19 cellular contexts compared by ENCODE assay signal in the genomic region with DNA sequence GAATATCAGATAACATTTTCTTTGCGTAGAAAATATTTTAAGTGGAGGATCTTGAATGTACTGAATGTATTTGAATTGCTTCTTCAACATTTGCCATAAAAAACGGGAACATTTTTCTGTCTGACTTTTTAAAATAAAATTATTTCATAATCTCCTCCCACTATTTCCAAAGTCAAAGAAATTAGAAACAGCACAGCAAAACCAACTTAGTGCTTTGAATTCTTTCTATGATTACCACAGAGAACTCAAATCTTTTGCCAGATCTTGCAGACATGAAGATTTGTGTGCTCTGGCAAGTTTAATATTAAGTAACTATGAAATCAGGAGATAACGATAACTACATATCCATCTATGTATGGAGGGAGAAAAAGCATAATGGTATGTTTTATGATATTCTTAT.
A peak's percentile ranks its signal among the peaks of the same experiment; 100 is the strongest.
DNase-seq lines count a peak whose midpoint lies in the region; ATAC-seq and TF ChIP-seq lines count a peak whose summit lies in the region.
"Had no signal": no experiment of that assay in that cellular context is flagged by ENCODE, and none has a peak within 500 bp of the region (broad histone marks: within the 10 kb centered on the region; RNA-seq: fewer than 3 reads in every experiment).

No MANE protein-coding gene starts in this region.

- DNase-seq in adipocyte (ENCODE audit: low read depth) (peak; percentile 87), dedifferentiated amniotic fluid mesenchymal stem cell (ENCODE audit: extremely low spot score) (peak; percentile 45), fibroblast of the aortic adventitia (ENCODE audit: low read depth) (peak; percentile 48), kidney glomerular epithelial cell (lab: John Stamatoyannopoulos, UW) (no peak), psoas muscle (no peak)
- DNase-seq: ACHN; C1 segment of cervical spinal cord; Caco-2; CD4-positive, alpha-beta memory T cell; DMS153; DND-41; GM23248; H7; HCEC 1CT had no signal

- H3K36me3 ChIP-seq in ACC112 (ENCODE audit: insufficient read depth, low read length) (no peaks in the 10 kb centered on the region), adipocyte (ENCODE audit: control insufficient read depth, insufficient read depth, low read length, severe bottlenecking) (no peaks in the 10 kb centered on the region), psoas muscle (ENCODE audit: insufficient read depth in 1 of 2, low read depth in 1 of 2) (no peaks in the 10 kb centered on the region)

- no peaks in the 10 kb centered on the region for H3K79me2 ChIP-seq in ACC112 (ENCODE audit: control insufficient read depth, insufficient read depth, low read length, unreplicated experiment)

- H3K9ac ChIP-seq in adipocyte (ENCODE audit: low read length): peak overlapping the region; percentile 75
- H3K9ac ChIP-seq: GM23248 had no signal

- H3K9me3 ChIP-seq in adipocyte (ENCODE audit: control insufficient read depth, low read length) (no peaks in the 10 kb centered on the region), psoas muscle (no peaks in the 10 kb centered on the region)
- H3K9me3 ChIP-seq: Caco-2 had no signal

- H3K27me3 ChIP-seq in ACC112 (ENCODE audit: insufficient read depth, low read length) (no peaks in the 10 kb centered on the region), adipocyte (replicated peaks; ENCODE audit: control insufficient read depth, insufficient read depth, low read length) (no peaks in the 10 kb centered on the region), psoas muscle (ENCODE audit: insufficient read depth in 3 of 3, low read length in 2 of 3) (no peaks in the 10 kb centered on the region)

- intact Hi-C loops in psoas muscle (cut with DNase I): no loop called here

- ATAC-seq in HG03442 (IDR thresholded peaks at IDR 0.05; ENCODE audit: unreplicated experiment) (no peak), HG03565 (IDR thresholded peaks at IDR 0.05; ENCODE audit: unreplicated experiment) (no peak), psoas muscle (no peak)
- ATAC-seq: GM12878 had no signal

- 59 to 66% (median 61%) methylated on average over 3 of the region's 3 CpGs for WGBS in psoas muscle, 3 donors

- H3K4me1 ChIP-seq in ACC112 (ENCODE audit: control insufficient read depth, insufficient read depth, low read length, unreplicated experiment) (no peaks in the 10 kb centered on the region), adipocyte (ENCODE audit: control insufficient read depth, insufficient read depth, low read length) (peaks cover 18% of the 10 kb centered on the region), psoas muscle (no peaks in the 10 kb centered on the region)
- H3K4me1 ChIP-seq: Caco-2 had no signal

- no peak overlapping the region for H3K27ac ChIP-seq in ACC112 (ENCODE audit: low read depth, low read length)
- no peak overlapping the region for H3K27ac ChIP-seq in psoas muscle
- H3K27ac ChIP-seq: 22Rv1, GM23248 had no signal

- TF ChIP-seq CTCF in fibroblast of the aortic adventitia (IDR thresholded peaks at IDR 0.05; ENCODE audit: insufficient read depth, low read length) (no peak), psoas muscle (IDR thresholded peaks at IDR 0.05) (no peak)

- H3K4me3 ChIP-seq in ACC112 (ENCODE audit: low read depth, low read length) (no peak overlapping the region), adipocyte (ENCODE audit: low read length) (peak overlapping the region; percentile 72), fibroblast of the aortic adventitia (ENCODE audit: low read depth, low read length) (no peak overlapping the region), psoas muscle (no peak overlapping the region)
- H3K4me3 ChIP-seq: GM12878, GM23248 had no signal

- peak overlapping the region; percentile 52 for H2AFZ ChIP-seq in ACC112 (ENCODE audit: low read length, unreplicated experiment)
- H2AFZ ChIP-seq: GM23248 had no signal

Comparison
In these comparisons a context has a peak if more than half of its experiments do, and no peak if none do; other contexts are left out.
1. DNase-seq: peak in adipocyte (single experiment), dedifferentiated amniotic fluid mesenchymal stem cell (single experiment) and fibroblast of the aortic adventitia (single experiment); none in kidney glomerular epithelial cell (single experiment) and psoas muscle (0 of 2).